8 cellular contexts compared by ENCODE assay signal in the genomic region with DNA sequence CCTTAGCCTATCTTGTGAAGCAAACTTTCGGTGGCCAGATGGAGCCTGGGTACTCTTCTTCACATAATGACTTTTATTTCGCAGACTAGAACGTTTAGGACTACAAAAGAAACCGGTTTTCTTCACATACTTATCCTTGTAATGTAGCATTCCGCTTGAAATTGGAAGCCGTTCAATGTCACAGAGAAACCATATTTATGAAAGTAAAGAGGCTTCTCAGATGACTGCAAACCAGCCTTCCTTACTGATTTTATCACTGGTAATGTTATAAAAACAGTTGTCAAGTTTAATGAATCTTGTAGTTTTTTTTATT.
DNase-seq lines count a peak whose midpoint lies in the region; ATAC-seq and TF ChIP-seq lines count a peak whose summit lies in the region.

No MANE protein-coding gene starts in this region.

- H3K4me3 Mint-ChIP-seq in activated T-cell treated with anti-CD3 and anti-CD28 coated beads, Interleukin-2, amount 50 U/mL, for 4 hours: peak overlapping the region; percentile 93
- H3K4me3 Mint-ChIP-seq in brain (peak overlapping the region; percentile 19 to 85 (median 49)), memory B cell (peak overlapping the region; percentile 91)

- no peaks in the 10 kb centered on the region for H3K27me3 Mint-ChIP-seq in activated T-cell treated with anti-CD3 and anti-CD28 coated beads, Interleukin-2, amount 50 U/mL, for 4 hours (ENCODE audit: low read depth)
- peaks cover 7% of the 10 kb centered on the region for H3K27me3 Mint-ChIP-seq in brain
- no peaks in the 10 kb centered on the region for H3K27me3 Mint-ChIP-seq in memory B cell

- ATAC-seq in activated T-cell treated with anti-CD3 and anti-CD28 coated beads, Interleukin-2, amount 50 U/mL, for 4 hours: no peak
- ATAC-seq in memory B cell (ENCODE audit: low read depth): no peak

- no peaks in the 10 kb centered on the region for H3K36me3 Mint-ChIP-seq in activated T-cell treated with anti-CD3 and anti-CD28 coated beads, Interleukin-2, amount 50 U/mL, for 4 hours (ENCODE audit: insufficient read depth)
- H3K36me3 Mint-ChIP-seq in brain (no peaks in the 10 kb centered on the region), memory B cell (no peaks in the 10 kb centered on the region)

- H3K9me3 ChIP-seq in tibial nerve: peaks cover 0 to 4% (median 0%) of the 10 kb centered on the region in 4 donors

- 27 to 29% methylated on average over 6 of the region's 6 CpGs for WGBS in tibial nerve, 2 donors

- TF ChIP-seq POLR2A in tibial nerve (IDR thresholded peaks at IDR 0.05): no peak

- DNase-seq in activated T-cell treated with anti-CD3 and anti-CD28 coated beads, Interleukin-2, amount 50 U/mL, for 4 hours: no peak
- no peak for DNase-seq in activated T-cell treated with anti-CD3 and anti-CD28 coated beads, Interleukin-2, amount 50 U/mL, for 1 hour
- DNase-seq in memory B cell (ENCODE audit: low spot score in 2 of 2): no peak
- no peak for DNase-seq in tibial nerve (ENCODE audit: low spot score in 2 of 2)
- DNase-seq in inferior parietal cortex (ENCODE audit: extremely low spot score): no peak
- no peak for DNase-seq in activated CD8-positive, alpha-beta memory T cell treated with anti-CD3 and anti-CD28 coated beads for 24 hours
- no peak for DNase-seq in AG08395 (ENCODE audit: low spot score)

- TF ChIP-seq CTCF in brain (conservative IDR thresholded peaks at IDR 0.05): no peak
- no peak for TF ChIP-seq CTCF in tibial nerve (IDR thresholded peaks at IDR 0.05)

- H3K27ac ChIP-seq in tibial nerve: peak overlapping the region; percentile 31 to 94 (median 83)

- TF ChIP-seq EP300 in tibial nerve (IDR thresholded peaks at IDR 0.05): no peak

- H3K4me3 ChIP-seq in tibial nerve: peak overlapping the region; percentile 44 to 56 (median 50)

- no peaks in the 10 kb centered on the region for H3K27me3 ChIP-seq in tibial nerve

- no peaks in the 10 kb centered on the region for H3K9me3 Mint-ChIP-seq in activated T-cell treated with anti-CD3 and anti-CD28 coated beads, Interleukin-2, amount 50 U/mL, for 4 hours
- H3K9me3 Mint-ChIP-seq in brain: peaks cover 10 to 14% (median 12%) of the 10 kb centered on the region in 5 experiments
- no peaks in the 10 kb centered on the region for H3K9me3 Mint-ChIP-seq in memory B cell

- H3K27ac Mint-ChIP-seq in brain (peak overlapping the region in 2 of 5 experiments; percentile 72 to 97), memory B cell (peak overlapping the region; percentile 99)

- peaks cover 0 to 4% (median 2%) of the 10 kb centered on the region in 4 donors for H3K4me1 ChIP-seq in tibial nerve

- H3K36me3 ChIP-seq in tibial nerve: no peaks in the 10 kb centered on the region

- H3K4me1 Mint-ChIP-seq in activated T-cell treated with anti-CD3 and anti-CD28 coated beads, Interleukin-2, amount 50 U/mL, for 4 hours (ENCODE audit: low read depth): peaks cover 37% of the 10 kb centered on the region
- H3K4me1 Mint-ChIP-seq in brain (peaks cover 3% of the 10 kb centered on the region), memory B cell (peaks cover 36% of the 10 kb centered on the region)
